24 cellular contexts compared by ENCODE assay signal in genomic region chr9:18905033-18905882, GRCh38.
A peak's percentile ranks its signal among the peaks of the same experiment; 100 is the strongest.
DNase-seq lines count a peak whose midpoint lies in the region; ATAC-seq, FAIRE-seq and TF ChIP-seq lines count a peak whose summit lies in the region.
"Had no signal": no experiment of that assay in that cellular context is flagged by ENCODE, and none has a peak within 500 bp of the region (broad histone marks: within the 10 kb centered on the region; RNA-seq: fewer than 3 reads in every experiment).

No MANE protein-coding gene starts in this region.

- in situ Hi-C loops in brain microvascular endothelial cell (cut with HindIII; ENCODE audit: low pct_ligation_motif_present, low sequenced_read_pairs) = no loop called here

- no peak for TF ChIP-seq CTCF in brain microvascular endothelial cell (IDR thresholded peaks at IDR 0.05; ENCODE audit: low read depth, low read length, missing control alignments)

- FAIRE-seq in HTR-8/SVneo (lab: Jason Lieb, UNC) = no peak
- FAIRE-seq: GM12891, K562, TTC549 had no signal

- H3K27me3 ChIP-seq in ACC112 (ENCODE audit: insufficient read depth, low read length) (no peaks in the 10 kb centered on the region), brain microvascular endothelial cell (replicated peaks) (no peaks in the 10 kb centered on the region)
- H3K27me3 ChIP-seq: upper lobe of left lung had no signal

- H2AFZ ChIP-seq in ACC112 (ENCODE audit: low read length, unreplicated experiment) = no peak overlapping the region

- H3K27ac ChIP-seq in ACC112 (ENCODE audit: low read depth, low read length) = peak overlapping the region; percentile 62
- H3K27ac ChIP-seq in brain microvascular endothelial cell = peak overlapping the region; percentile 89
- H3K27ac ChIP-seq: upper lobe of left lung had no signal

- DNase-seq in HTR-8/SVneo (ENCODE audit: insufficient read length, low spot score) (peak; percentile 45), brain microvascular endothelial cell (peak; percentile 92), left kidney (ENCODE audit: low read depth, low spot score) (peak; percentile 74), NCI-H1436 treated with DMSO at 0.1 percent for 48 hours (lab: John Stamatoyannopoulos, UW) (no peak), putamen (ENCODE audit: low spot score) (no peak)
- DNase-seq in activated CD4-positive, alpha-beta T cell treated with anti-CD3 and anti-CD28 coated beads for 4 hours = no peak
- DNase-seq: activated CD4-positive, alpha-beta memory T cell treated with anti-CD3 and anti-CD28 coated beads, Interleukin-2, amount 10 ng/mL, durations not matched to agents 7 days and 5 days; activated naive CD8-positive, alpha-beta T cell treated with anti-CD3 and anti-CD28 coated beads, Interleukin-2, amount 50 U/mL, for 24 hours; activated T-cell treated with anti-CD3 and anti-CD28 coated beads, Interleukin-2, amount 50 U/mL, for 72 hours; CD4-positive, alpha-beta memory T cell; H7; head of caudate nucleus; islet precursor cell; NCI-H1417 treated with DMSO at 0.1 percent for 48 hours; NCI-H446; nucleus accumbens; stimulated activated naive B cell treated with anti-CD40 and anti-IgM and Interleukin-4, amounts not matched to agents 10 μg/mL and 1 μg/mL and 100 μg/mL, for 72 hours had no signal

- H3K4me3 ChIP-seq in ACC112 (ENCODE audit: low read depth, low read length) = peak overlapping the region; percentile 46; the same call in 1 of the 2 replicates
- peak overlapping the region; percentile 6 for H3K4me3 ChIP-seq in brain microvascular endothelial cell (ENCODE audit: low read depth, low read length)
- H3K4me3 ChIP-seq: K562, smooth muscle cell, upper lobe of left lung had no signal

- H3K79me2 ChIP-seq in ACC112 (ENCODE audit: control insufficient read depth, insufficient read depth, low read length, unreplicated experiment) = no peaks in the 10 kb centered on the region

- H3K36me3 ChIP-seq in ACC112 (ENCODE audit: insufficient read depth, low read length) (peaks cover 13% of the 10 kb centered on the region; the same call in 1 of the 2 replicates), brain microvascular endothelial cell (replicated peaks) (no peaks in the 10 kb centered on the region)
- H3K36me3 ChIP-seq: upper lobe of left lung had no signal

- H3K4me1 ChIP-seq in ACC112 (ENCODE audit: control insufficient read depth, insufficient read depth, low read length, unreplicated experiment) = peaks cover 31% of the 10 kb centered on the region
- H3K4me1 ChIP-seq: upper lobe of left lung had no signal

- ATAC-seq in GM18520 (IDR thresholded peaks at IDR 0.05; ENCODE audit: unreplicated experiment) = no peak
- ATAC-seq: activated naive CD8-positive, alpha-beta T cell treated with anti-CD3 and anti-CD28 coated beads, Interleukin-2, amount 50 U/mL, for 24 hours; activated T-cell treated with anti-CD3 and anti-CD28 coated beads, Interleukin-2, amount 50 U/mL, for 72 hours; K562; stimulated activated naive B cell treated with anti-CD40 and anti-IgM and Interleukin-4, amounts not matched to agents 10 μg/mL and 1 μg/mL and 100 μg/mL, for 72 hours had no signal

Comparison
In these comparisons a context has a peak if more than half of its experiments do, and no peak if none do; other contexts are left out.
1. DNase-seq: peak in HTR-8/SVneo (single experiment), brain microvascular endothelial cell (single experiment) and left kidney (single experiment); none in NCI-H1436 treated with DMSO at 0.1 percent for 48 hours (single experiment), activated CD4-positive, alpha-beta T cell treated with anti-CD3 and anti-CD28 coated beads for 4 hours (0 of 2) and putamen (single experiment).